29 cellular contexts compared by ENCODE assay signal in genomic region chr3:78901544-78901943, GRCh38.
"Had no signal": no experiment of that assay in that cellular context is flagged by ENCODE, and none has a peak within 500 bp of the region (broad histone marks: within the 10 kb centered on the region; RNA-seq: fewer than 3 reads in every experiment).

No MANE protein-coding gene starts in this region.

- H3K27ac ChIP-seq: pancreas, psoas muscle, right lobe of liver, sigmoid colon, spleen, suprapubic skin, testis, tibial artery, transverse colon, upper lobe of right lung, vagina had no signal

- H3K27ac Mint-ChIP-seq: naive B cell; naive thymus-derived CD8-positive, alpha-beta T cell; natural killer cell treated with Interleukin-12 subunit alpha and Interleukin-12 subunit beta and Interleukin-15 and Interleukin-18, amount 100 ng/mL, for 72 hours; stimulated activated memory B cell treated with anti-CD40 and anti-IgM and Interleukin-4, amounts not matched to agents 10 μg/mL and 1 μg/mL and 100 μg/mL, for 72 hours; stimulated activated naive CD8-positive, alpha-beta T cell treated with anti-CD3 and anti-CD28 coated beads, Interleukin-15, amount 100 ng/mL, for 72 hours; type B pancreatic cell had no signal

- H3K27me3 ChIP-seq: pancreas, right lobe of liver, sigmoid colon, spleen, suprapubic skin, testis, tibial artery, transverse colon, upper lobe of right lung, vagina had no signal

- H3K4me3 Mint-ChIP-seq: naive B cell; naive thymus-derived CD8-positive, alpha-beta T cell; natural killer cell treated with Interleukin-12 subunit alpha and Interleukin-12 subunit beta and Interleukin-15 and Interleukin-18, amount 100 ng/mL, for 72 hours; neural crest cell; stimulated activated memory B cell treated with anti-CD40 and anti-IgM and Interleukin-4, amounts not matched to agents 10 μg/mL and 1 μg/mL and 100 μg/mL, for 72 hours; stimulated activated naive CD8-positive, alpha-beta T cell treated with anti-CD3 and anti-CD28 coated beads, Interleukin-15, amount 100 ng/mL, for 72 hours; type B pancreatic cell had no signal

- H3K27me3 Mint-ChIP-seq: naive B cell; naive thymus-derived CD8-positive, alpha-beta T cell; natural killer cell treated with Interleukin-12 subunit alpha and Interleukin-12 subunit beta and Interleukin-15 and Interleukin-18, amount 100 ng/mL, for 72 hours; stimulated activated memory B cell treated with anti-CD40 and anti-IgM and Interleukin-4, amounts not matched to agents 10 μg/mL and 1 μg/mL and 100 μg/mL, for 72 hours; stimulated activated naive CD8-positive, alpha-beta T cell treated with anti-CD3 and anti-CD28 coated beads, Interleukin-15, amount 100 ng/mL, for 72 hours; type B pancreatic cell had no signal

- ATAC-seq: naive thymus-derived CD8-positive, alpha-beta T cell; natural killer cell treated with Interleukin-12 subunit alpha and Interleukin-12 subunit beta and Interleukin-15 and Interleukin-18, amount 100 ng/mL, for 72 hours; pancreas; psoas muscle; right cardiac atrium; right lobe of liver; stimulated activated memory B cell treated with anti-CD40 and anti-IgM and Interleukin-4, amounts not matched to agents 10 μg/mL and 1 μg/mL and 100 μg/mL, for 72 hours; stimulated activated naive CD8-positive, alpha-beta T cell treated with anti-CD3 and anti-CD28 coated beads, Interleukin-15, amount 100 ng/mL, for 72 hours; stimulated activated naive CD8-positive, alpha-beta T cell treated with anti-CD3 and anti-CD28 coated beads, Interleukin-15, Interleukin-2, amounts not matched to agents 100 U/mL and 50 U/mL, for 24 hours; upper lobe of right lung had no signal

- H3K36me3 ChIP-seq: pancreas, right lobe of liver, sigmoid colon, spleen, suprapubic skin, tibial artery, transverse colon, upper lobe of right lung, vagina had no signal

- H3K9me3 Mint-ChIP-seq: neural crest cell had no signal

- H3K9me3 ChIP-seq: pancreas, psoas muscle, right lobe of liver, sigmoid colon, spleen, suprapubic skin, testis, tibial artery, transverse colon, upper lobe of right lung, vagina had no signal

- H3K4me1 Mint-ChIP-seq: naive B cell; naive thymus-derived CD8-positive, alpha-beta T cell; stimulated activated memory B cell treated with anti-CD40 and anti-IgM and Interleukin-4, amounts not matched to agents 10 μg/mL and 1 μg/mL and 100 μg/mL, for 72 hours; stimulated activated naive CD8-positive, alpha-beta T cell treated with anti-CD3 and anti-CD28 coated beads, Interleukin-15, amount 100 ng/mL, for 72 hours had no signal

- H3K4me3 ChIP-seq: pancreas, psoas muscle, right lobe of liver, sigmoid colon, spleen, suprapubic skin, testis, tibial artery, transverse colon, upper lobe of right lung, vagina had no signal

- DNase-seq: naive B cell; naive thymus-derived CD8-positive, alpha-beta T cell; occipital lobe; pancreas; psoas muscle; right cardiac atrium; right lobe of liver; sigmoid colon; small intestine; spleen; stimulated activated CD4-positive, alpha-beta T cell treated with anti-CD3 and anti-CD28 coated beads, Interleukin-12 subunit alpha, Interleukin-12 subunit beta, amount 100 ng/mL, for 4 hours; stimulated activated CD4-positive, alpha-beta T cell treated with anti-CD3 and anti-CD28 coated beads, Interleukin-1b, Interleukin-23, amount 100 ng/mL, for 48 hours; stimulated activated CD4-positive, alpha-beta T cell treated with anti-CD3 and anti-CD28 coated beads, Interleukin-4, amount 100 ng/mL, for 1 hour; stimulated activated CD4-positive, alpha-beta T cell treated with anti-CD3 and anti-CD28 coated beads, Interleukin-4, amount 100 ng/mL, for 4 hours; stimulated activated CD8-positive, alpha-beta memory T cell treated with anti-CD3 and anti-CD28 coated beads, Interleukin-4, amount 100 ng/mL, for 48 hours; stimulated activated naive CD4-positive, alpha-beta T cell; stimulated activated naive CD8-positive, alpha-beta T cell treated with anti-CD3 and anti-CD28 coated beads, Interleukin-15, amount 100 ng/mL, for 72 hours; stimulated activated naive CD8-positive, alpha-beta T cell treated with anti-CD3 and anti-CD28 coated beads, Interleukin-15, Interleukin-2, amounts not matched to agents 100 U/mL and 50 U/mL, for 24 hours; substantia nigra; testis; tibial artery; transverse colon; upper lobe of right lung had no signal

- H3K36me3 Mint-ChIP-seq: naive B cell; naive thymus-derived CD8-positive, alpha-beta T cell; natural killer cell treated with Interleukin-12 subunit alpha and Interleukin-12 subunit beta and Interleukin-15 and Interleukin-18, amount 100 ng/mL, for 72 hours; stimulated activated memory B cell treated with anti-CD40 and anti-IgM and Interleukin-4, amounts not matched to agents 10 μg/mL and 1 μg/mL and 100 μg/mL, for 72 hours had no signal
